Comparison of ENCODE assay signal across 10 cellular contexts in the genomic region with DNA sequence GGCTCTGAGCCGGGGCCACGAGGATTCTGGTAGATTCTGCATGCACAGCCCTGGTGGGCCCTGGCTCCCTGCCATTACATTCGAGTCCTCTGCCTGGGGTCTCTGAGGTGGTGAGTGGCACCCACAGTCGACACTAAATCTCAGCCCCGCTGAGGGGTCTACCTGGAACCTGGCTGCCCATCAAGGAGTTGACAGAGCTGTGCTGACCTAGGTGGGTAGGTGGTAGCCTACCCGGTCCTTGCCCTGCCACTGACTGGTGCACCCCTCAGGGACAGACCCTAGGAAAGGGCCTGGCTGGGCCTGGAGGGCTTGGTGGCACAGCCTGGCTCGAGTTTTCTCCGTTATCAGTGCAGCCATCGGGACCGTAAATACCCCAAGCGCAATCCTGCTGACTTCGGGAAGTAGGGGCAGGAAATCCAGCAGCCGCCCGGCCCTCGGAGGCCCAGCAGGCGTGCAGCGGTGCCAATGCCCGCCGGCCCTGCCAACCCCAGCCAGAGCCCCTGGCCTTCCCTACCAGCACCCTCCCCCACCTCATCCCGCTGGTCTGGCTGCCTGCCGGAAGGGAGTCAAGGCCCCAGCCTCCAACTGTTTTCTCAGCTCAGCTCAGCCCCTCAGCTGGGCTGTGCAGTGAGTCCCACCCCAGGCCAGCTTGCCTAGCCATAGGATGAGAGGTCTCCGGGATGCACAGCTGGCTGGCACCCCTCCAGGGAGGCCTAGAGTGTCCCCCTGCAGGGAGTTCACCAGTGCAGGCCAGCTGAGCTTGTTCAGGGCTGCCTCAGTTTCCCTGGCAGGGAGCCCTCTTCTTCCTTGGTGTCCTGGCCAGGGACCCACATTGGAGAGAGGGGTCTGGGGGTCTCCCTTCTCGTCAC.
DNase-seq lines count a peak whose midpoint lies in the region; ATAC-seq and TF ChIP-seq lines count a peak whose summit lies in the region.
"Had no signal": no experiment of that assay in that cellular context is flagged by ENCODE, and none has a peak within 500 bp of the region (broad histone marks: within the 10 kb centered on the region; RNA-seq: fewer than 3 reads in every experiment).

No MANE protein-coding gene starts in this region.

- no peak for ATAC-seq in HG03520 (IDR thresholded peaks at IDR 0.05; ENCODE audit: unreplicated experiment)
- ATAC-seq in GM18520 (IDR thresholded peaks at IDR 0.05; ENCODE audit: unreplicated experiment), result no peak

- no peaks in the 10 kb centered on the region for H3K27me3 ChIP-seq in WERI-Rb-1 (ENCODE audit: insufficient read depth, low read depth, severe bottlenecking)
- no peaks in the 10 kb centered on the region for H3K27me3 ChIP-seq in cardiac muscle cell

- H3K9me3 ChIP-seq in WERI-Rb-1 (ENCODE audit: severe bottlenecking) (no peaks in the 10 kb centered on the region), cardiac muscle cell (ENCODE audit: low read depth) (no peaks in the 10 kb centered on the region)

- H3K27ac ChIP-seq in C4-2B (peak overlapping the region; percentile 52), WERI-Rb-1 (no peak overlapping the region), cardiac muscle cell (peak overlapping the region; percentile 92)

- intact Hi-C loops in posterior vena cava (cut with DNase I), result no loop called here

- H3K4me3 ChIP-seq in WERI-Rb-1 (ENCODE audit: low read depth, low read length), result no peak overlapping the region
- no peak overlapping the region for H3K4me3 ChIP-seq in cardiac muscle cell

- H3K36me3 ChIP-seq in WERI-Rb-1 (no peaks in the 10 kb centered on the region), cardiac muscle cell (no peaks in the 10 kb centered on the region)

- TF ChIP-seq CTCF in C4-2B (conservative IDR thresholded peaks at IDR 0.05) (no peak), WERI-Rb-1 (IDR thresholded peaks at IDR 0.05; ENCODE audit: low read depth, low read length) (no peak), cardiac muscle cell (IDR thresholded peaks at IDR 0.05; ENCODE audit: low read depth, low read length) (no peak)

- peaks cover 47% of the 10 kb centered on the region for H3K4me1 ChIP-seq in cardiac muscle cell (ENCODE audit: low read depth)

- peak; percentile 4 for DNase-seq in WERI-Rb-1
- peak in 1 of 2 donors; percentile 38 for DNase-seq in cardiac muscle cell (ENCODE audit: low read depth in 1 of 2, low spot score in 1 of 2)
- peak; percentile 74 for DNase-seq in posterior vena cava (ENCODE audit: low spot score)
- DNase-seq in HUDEP-2 (lab: John Stamatoyannopoulos, UW; ENCODE audit: unreplicated experiment in 76 of 76), result no peak
- DNase-seq in GF-D8 (lab: John Stamatoyannopoulos, UW), result no peak
- DNase-seq: naive B cell, NCI-H526 treated with DMSO at 0.1 percent for 48 hours had no signal

Comparison
In these comparisons a context has a peak if more than half of its experiments do, and no peak if none do; other contexts are left out.
1. DNase-seq: peak in WERI-Rb-1 (single experiment) and posterior vena cava (single experiment); none in HUDEP-2 (0 of 76) and GF-D8 (single experiment).